31 cellular contexts compared by ENCODE assay signal in the genomic region with DNA sequence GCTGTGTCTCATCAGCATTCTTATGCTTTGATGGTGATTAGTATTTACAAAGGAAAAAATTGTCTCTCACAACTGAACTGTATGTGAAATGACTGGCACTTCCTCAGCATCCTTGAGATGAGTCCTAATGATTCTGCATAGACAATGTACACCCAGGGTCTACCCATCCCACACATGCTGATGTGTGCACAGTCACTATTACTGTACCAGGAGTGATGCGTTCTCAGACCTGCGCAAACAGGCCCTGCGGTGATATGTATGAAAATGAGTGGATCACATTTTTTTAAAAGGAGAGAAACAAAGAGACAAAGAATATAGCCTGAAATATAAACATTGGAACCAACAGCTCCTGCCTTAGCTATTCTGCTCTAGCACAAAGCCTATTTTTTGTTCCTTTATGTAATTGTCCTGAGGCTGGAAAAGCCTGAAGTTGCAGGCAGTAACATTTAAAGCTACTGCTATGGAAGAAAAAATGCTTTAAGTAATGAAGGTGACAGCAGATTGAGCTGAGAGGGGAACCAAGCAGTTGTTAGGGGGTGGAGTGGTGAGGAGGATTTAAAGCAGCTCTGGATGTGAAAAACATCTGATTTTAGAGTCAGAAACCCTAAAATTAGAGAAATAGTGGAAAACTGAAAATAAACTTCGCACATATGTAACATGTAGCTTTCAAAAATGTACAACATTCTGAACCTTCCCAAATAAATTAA. TPM values are rescaled to one million over a fixed set of nuclear protein-coding genes. Genes with fewer than 3 reads are reported as not detected.
DNase-seq lines count a peak whose midpoint lies in the region; ATAC-seq, FAIRE-seq and TF ChIP-seq lines count a peak whose summit lies in the region.
"Had no signal": no experiment of that assay in that cellular context is flagged by ENCODE, and none has a peak within 500 bp of the region (broad histone marks: within the 10 kb centered on the region; RNA-seq: fewer than 3 reads in every experiment).

No MANE protein-coding gene starts in this region.

- FAIRE-seq in GM19239 (lab: Jason Lieb, UNC): no peak
- FAIRE-seq: A549, islet of Langerhans, TTC549 had no signal

- H3K27ac ChIP-seq in dorsolateral prefrontal cortex: peak overlapping the region in 56 of 59 donors; percentile 14 to 96 (median 80)
- H3K27ac ChIP-seq: A549, gastrocnemius medialis, lower lobe of right lung, SJSA1 had no signal

- H3K4me3 ChIP-seq in dorsolateral prefrontal cortex: peak overlapping the region in 3 of 59 donors; percentile 9 to 19 (median 15)
- H3K4me3 ChIP-seq: A549, gastrocnemius medialis, GM23338, lower lobe of right lung, SJSA1, smooth muscle cell had no signal

- no peak overlapping the region for H3K4me3 Mint-ChIP-seq in activated T-cell treated with anti-CD3 and anti-CD28 coated beads, Interleukin-2, amount 50 U/mL, for 4 hours
- no peak overlapping the region for H3K4me3 Mint-ChIP-seq in stimulated activated effector memory CD8-positive, alpha-beta T cell treated with anti-CD3 and anti-CD28 coated beads, Interleukin-12 subunit alpha, Interleukin-12 subunit beta, amount 100 ng/mL, for 72 hours
- H3K4me3 Mint-ChIP-seq: GM23338; stimulated activated naive CD8-positive, alpha-beta T cell treated with anti-CD3 and anti-CD28 coated beads, Interleukin-15, Interleukin-2, amounts not matched to agents 100 ng/mL and 50 ng/mL, for 24 hours had no signal

- DNase-seq in activated T-cell treated with anti-CD3 and anti-CD28 coated beads, Interleukin-2, amount 50 U/mL, for 4 hours: no peak
- no peak for DNase-seq in activated T-cell treated with anti-CD3 and anti-CD28 coated beads, Interleukin-2, amount 50 U/mL, for 1 hour
- DNase-seq in NCI-H69 (lab: John Stamatoyannopoulos, UW): peak; percentile 84
- DNase-seq in dorsolateral prefrontal cortex: no peak
- DNase-seq in stimulated activated effector memory CD8-positive, alpha-beta T cell treated with anti-CD3 and anti-CD28 coated beads, Interleukin-12 subunit alpha, Interleukin-12 subunit beta, amount 100 ng/mL, for 72 hours (ENCODE audit: low spot score in 2 of 2): no peak
- DNase-seq in GM19239 (ENCODE audit: insufficient read length, low spot score): no peak
- DNase-seq in epidermal melanocyte (ENCODE audit: insufficient read length, low spot score): no peak
- no peak for DNase-seq in NCI-H2196 treated with DMSO at 0.1 percent for 48 hours (lab: John Stamatoyannopoulos, UW; ENCODE audit: unreplicated experiment)
- DNase-seq: activated CD4-positive, alpha-beta T cell treated with anti-CD3 and anti-CD28 coated beads for 4 hours; activated CD8-positive, alpha-beta memory T cell treated with anti-CD3 and anti-CD28 coated beads, Interleukin-2, amount 50 U/mL, for 48 hours; BE2C; Caco-2; effector CD4-positive, alpha-beta T cell; gastrocnemius medialis; Karpas-422; lower lobe of right lung; MV-4-11; NCI-H1694 treated with DMSO at 0.1 percent for 48 hours; NCI-H226; stimulated activated CD4-positive, alpha-beta T cell treated with anti-CD3 and anti-CD28 coated beads, Interleukin-2, amount 100 ng/mL, for 48 hours; T-helper 1 cell; trophoblast cell had no signal

- ATAC-seq in activated T-cell treated with anti-CD3 and anti-CD28 coated beads, Interleukin-2, amount 50 U/mL, for 4 hours: peak; percentile 33 to 63
- ATAC-seq in stimulated activated effector memory CD8-positive, alpha-beta T cell treated with anti-CD3 and anti-CD28 coated beads, Interleukin-12 subunit alpha, Interleukin-12 subunit beta, amount 100 ng/mL, for 72 hours: peak; percentile 71
- ATAC-seq: A549, esophagus mucosa, gastrocnemius medialis, GM23338, lower lobe of right lung had no signal

- no peaks in the 10 kb centered on the region for H3K36me3 Mint-ChIP-seq in activated T-cell treated with anti-CD3 and anti-CD28 coated beads, Interleukin-2, amount 50 U/mL, for 4 hours (ENCODE audit: insufficient read depth)
- H3K36me3 Mint-ChIP-seq in stimulated activated effector memory CD8-positive, alpha-beta T cell treated with anti-CD3 and anti-CD28 coated beads, Interleukin-12 subunit alpha, Interleukin-12 subunit beta, amount 100 ng/mL, for 72 hours: no peaks in the 10 kb centered on the region

- no peaks in the 10 kb centered on the region for H3K27me3 Mint-ChIP-seq in activated T-cell treated with anti-CD3 and anti-CD28 coated beads, Interleukin-2, amount 50 U/mL, for 4 hours (ENCODE audit: low read depth)

- H3K9me3 Mint-ChIP-seq in activated T-cell treated with anti-CD3 and anti-CD28 coated beads, Interleukin-2, amount 50 U/mL, for 4 hours: no peaks in the 10 kb centered on the region
- H3K9me3 Mint-ChIP-seq in stimulated activated effector memory CD8-positive, alpha-beta T cell treated with anti-CD3 and anti-CD28 coated beads, Interleukin-12 subunit alpha, Interleukin-12 subunit beta, amount 100 ng/mL, for 72 hours: no peaks in the 10 kb centered on the region
- H3K9me3 Mint-ChIP-seq: stimulated activated naive CD8-positive, alpha-beta T cell treated with anti-CD3 and anti-CD28 coated beads, Interleukin-15, Interleukin-2, amounts not matched to agents 100 ng/mL and 50 ng/mL, for 24 hours had no signal

- TF ChIP-seq CTCF in dorsolateral prefrontal cortex (IDR thresholded peaks at IDR 0.05 in 54 of 56, conservative IDR thresholded peaks at IDR 0.05 in 2 of 56; ENCODE audit: low read depth in 1 of 56, partially characterized antibody in 56 of 56): no peak

- H3K27ac Mint-ChIP-seq in stimulated activated effector memory CD8-positive, alpha-beta T cell treated with anti-CD3 and anti-CD28 coated beads, Interleukin-12 subunit alpha, Interleukin-12 subunit beta, amount 100 ng/mL, for 72 hours: no peak overlapping the region
- H3K27ac Mint-ChIP-seq: GM23338; stimulated activated naive CD8-positive, alpha-beta T cell treated with anti-CD3 and anti-CD28 coated beads, Interleukin-15, Interleukin-2, amounts not matched to agents 100 ng/mL and 50 ng/mL, for 24 hours had no signal

- peaks cover 13% of the 10 kb centered on the region for H3K4me1 Mint-ChIP-seq in activated T-cell treated with anti-CD3 and anti-CD28 coated beads, Interleukin-2, amount 50 U/mL, for 4 hours (ENCODE audit: low read depth)
- H3K4me1 Mint-ChIP-seq in stimulated activated effector memory CD8-positive, alpha-beta T cell treated with anti-CD3 and anti-CD28 coated beads, Interleukin-12 subunit alpha, Interleukin-12 subunit beta, amount 100 ng/mL, for 72 hours: peaks cover 19% of the 10 kb centered on the region

- no peaks in the 10 kb centered on the region for H3K27me3 ChIP-seq in dorsolateral prefrontal cortex
- H3K27me3 ChIP-seq: BE2C, gastrocnemius medialis, SJSA1 had no signal

- intact Hi-C loops in dorsolateral prefrontal cortex (cut with DNase I): loop anchor here in 1 of 2 donors (10.0 kb wide), 1 partner anchor 535 kb away; the partner anchor contains the start of genes MRPS6 and SLC5A3

RNA-seq across cellular contexts. Expression of gene RCAN1, which starts 5.5 kb away (rescaled TPM):
- total RNA-seq in activated T-cell treated with anti-CD3 and anti-CD28 coated beads, Interleukin-2, amount 50 U/mL, for 4 hours: 10 to 100 TPM; 13.2 to 17.3 (median 17.3) TPM
- total RNA-seq in dorsolateral prefrontal cortex: 10 to 100 TPM; 37.2 to 79.7 (median 53.2) TPM

RNA-seq across cellular contexts. Expression of gene CLIC6, which starts 59.4 kb away (rescaled TPM):
- under 1 TPM; 0.11 to 0.38 (median 0.13) TPM for total RNA-seq in activated T-cell treated with anti-CD3 and anti-CD28 coated beads, Interleukin-2, amount 50 U/mL, for 4 hours
- total RNA-seq in dorsolateral prefrontal cortex: 1 to 10 TPM in 2 of 120 experiments, under 1 TPM in 64, not detected in 54; 0.10 to 3.1 (median 0.29) TPM
- total RNA-seq: Caco-2, myocyte, SJSA1 had no signal
